Comparison of ENCODE assay signal across 1 cellular context in genomic region chr3:4721511-4721911, GRCh38.
TF ChIP-seq lines count a peak whose summit lies in the region.

No MANE protein-coding gene starts in this region.

TF ChIP-seq in GM23338, 12 proteins besides CTCF, POLR2A, EP300 and RAD21 (continued from another document):
- no peak for TF ChIP-seq ZNF462 (CRISPR knock-in tag; IDR thresholded peaks at IDR 0.05)
- TF ChIP-seq POLR2AphosphoS5 (IDR thresholded peaks at IDR 0.05; ENCODE audit: low read depth) = no peak
- no peak for TF ChIP-seq ZNF114 (CRISPR knock-in tag; IDR thresholded peaks at IDR 0.05)
- no peak for TF ChIP-seq EZH2phosphoT487 (IDR thresholded peaks at IDR 0.05; ENCODE audit: unreplicated experiment)
- no peak for TF ChIP-seq EZH2 (IDR thresholded peaks at IDR 0.05; ENCODE audit: low read depth, unreplicated experiment)
- TF ChIP-seq JUNB (IDR thresholded peaks at IDR 0.05; ENCODE audit: unreplicated experiment) = no peak
- TF ChIP-seq ETS1 (IDR thresholded peaks at IDR 0.05) = no peak
- no peak for TF ChIP-seq REST (IDR thresholded peaks at IDR 0.05; ENCODE audit: unreplicated experiment)
- TF ChIP-seq ZNF331 (CRISPR knock-in tag; IDR thresholded peaks at IDR 0.05; ENCODE audit: low read depth) = no peak
- no peak for TF ChIP-seq NANOG (IDR thresholded peaks at IDR 0.05; ENCODE audit: borderline replicate concordance)
- TF ChIP-seq CREB1 (CRISPR knock-in tag; IDR thresholded peaks at IDR 0.05; ENCODE audit: low read depth) = no peak
TF ChIP-seq in GM23338: peak in this region for 0.
